6 cellular contexts compared by ENCODE assay signal in the genomic region with DNA sequence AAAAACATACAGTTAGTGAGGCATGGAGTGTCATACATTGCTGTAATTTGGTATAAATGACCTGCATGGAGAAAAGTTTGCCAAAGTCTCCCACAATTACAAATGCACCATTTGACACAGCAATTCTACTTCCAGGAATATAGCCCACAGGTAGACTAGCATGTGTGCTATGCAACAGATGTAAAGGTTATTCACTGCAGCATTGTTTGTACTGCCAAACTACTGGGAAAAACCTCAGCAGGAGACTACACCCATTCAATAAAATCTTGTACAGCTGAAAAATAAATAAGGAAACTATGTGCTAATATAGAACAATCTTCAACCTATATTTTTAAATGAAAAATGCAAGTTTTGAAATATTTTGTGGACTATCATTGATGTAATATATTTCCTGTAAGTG. TPM values are rescaled to one million over a fixed set of nuclear protein-coding genes. Genes with fewer than 3 reads are reported as not detected.
"Had no signal": no experiment of that assay in that cellular context is flagged by ENCODE, and none has a peak within 500 bp of the region (broad histone marks: within the 10 kb centered on the region; RNA-seq: fewer than 3 reads in every experiment).

No MANE protein-coding gene starts in this region.

RNA-seq across cellular contexts. Expression of a gene that starts 17.8 kb away (rescaled TPM):
- total RNA-seq: HepG2, HT-29, HT1080, IMR-90, K562 had no signal
- polyA plus RNA-seq: HepG2, IgD-negative memory B cell, IMR-90, K562 had no signal
